ENCODE assay signal across 13 cellular contexts in the genomic region with DNA sequence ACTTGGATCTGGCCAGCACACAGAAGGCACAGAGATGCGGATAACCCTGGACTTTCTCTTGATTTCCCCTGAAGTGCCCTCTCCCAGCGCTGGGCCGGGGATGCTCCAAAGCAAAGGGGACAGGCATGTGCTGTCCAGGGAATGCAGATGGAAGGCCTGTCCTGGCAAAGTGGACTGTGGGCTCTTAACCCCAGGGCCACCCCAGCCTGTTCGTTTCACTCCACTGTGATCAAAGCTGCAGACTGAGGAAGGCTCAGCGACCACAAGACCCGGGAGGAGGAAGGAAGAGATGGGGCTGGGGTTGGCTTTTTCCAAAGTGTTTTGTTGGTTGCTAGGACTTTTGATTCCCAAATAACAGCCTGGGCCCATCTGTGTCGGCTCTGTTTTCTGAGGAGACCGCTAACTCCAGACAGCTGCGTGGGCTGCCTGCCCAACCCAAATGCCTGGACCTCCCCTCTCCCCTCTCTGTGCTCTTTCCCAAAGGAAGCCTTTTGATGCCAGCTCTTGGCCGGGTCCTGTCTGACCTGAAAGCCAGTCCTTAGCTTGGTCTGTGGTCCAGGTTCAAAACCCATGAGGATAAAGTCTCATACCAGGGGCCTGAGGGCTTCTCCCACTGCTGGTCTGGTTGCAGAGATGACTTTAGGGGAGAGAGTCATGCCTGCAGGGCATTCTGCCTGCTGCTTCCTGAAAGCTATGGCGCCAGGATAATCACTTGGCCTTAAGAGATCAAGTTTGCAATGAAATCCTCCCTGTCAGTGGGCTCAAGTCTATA.
A peak's percentile ranks its signal among the peaks of the same experiment; 100 is the strongest.
DNase-seq lines count a peak whose midpoint lies in the region; ATAC-seq, FAIRE-seq and TF ChIP-seq lines count a peak whose summit lies in the region.
"Had no signal": no experiment of that assay in that cellular context is flagged by ENCODE, and none has a peak within 500 bp of the region (broad histone marks: within the 10 kb centered on the region; RNA-seq: fewer than 3 reads in every experiment).

No MANE protein-coding gene starts in this region.

- peak; percentile 2 for ATAC-seq in left colon
- ATAC-seq in HG03175 (IDR thresholded peaks at IDR 0.05; ENCODE audit: unreplicated experiment): no peak
- no peak for ATAC-seq in GM19467 (IDR thresholded peaks at IDR 0.05; ENCODE audit: unreplicated experiment)
- ATAC-seq: activated T-cell treated with anti-CD3 and anti-CD28 coated beads, Interleukin-2, amount 50 U/mL, for 4 hours; stimulated activated naive B cell treated with anti-CD40 and anti-IgM and Interleukin-4, amounts not matched to agents 10 μg/mL and 1 μg/mL and 100 μg/mL, for 72 hours had no signal

- H3K9me3 ChIP-seq in GM23248 (ENCODE audit: low read depth) (no peaks in the 10 kb centered on the region), colonic mucosa (no peaks in the 10 kb centered on the region), smooth muscle cell (replicated peaks; ENCODE audit: low read depth) (no peaks in the 10 kb centered on the region)

- FAIRE-seq in RCC 7860 (lab: Jason Lieb, UNC): no peak
- FAIRE-seq: H54, islet of Langerhans had no signal

- H3K27ac ChIP-seq in GM23248: peak overlapping the region; percentile 79
- H3K27ac ChIP-seq in colonic mucosa: peak overlapping the region; percentile 82
- H3K27ac ChIP-seq in smooth muscle cell (ENCODE audit: low read depth): peak overlapping the region; percentile 86

- H3K27me3 ChIP-seq in GM23248 (replicated peaks; ENCODE audit: insufficient read depth): no peaks in the 10 kb centered on the region
- H3K27me3 ChIP-seq in colonic mucosa: no peaks in the 10 kb centered on the region
- H3K27me3 ChIP-seq in smooth muscle cell (ENCODE audit: low read depth): no peaks in the 10 kb centered on the region

- H4K20me1 ChIP-seq in GM23248 (ENCODE audit: insufficient read depth): no peaks in the 10 kb centered on the region
- no peaks in the 10 kb centered on the region for H4K20me1 ChIP-seq in smooth muscle cell (ENCODE audit: low read depth)

- WGBS in GM23248 (ENCODE audit: low coverage in 1 of 2, low lambda C conversion rate in 2 of 2, missing lambda C conversion rate in 2 of 2), 2 experiments: 13 to 16% methylated on average over 11 of the region's 11 CpGs
- WGBS in smooth muscle cell (ENCODE audit: low lambda C conversion rate): 75% methylated on average over 11 of the region's 11 CpGs

- peaks cover 5% of the 10 kb centered on the region; the same call in 1 of the 2 replicates for H3K36me3 ChIP-seq in GM23248 (ENCODE audit: low read depth)
- H3K36me3 ChIP-seq in colonic mucosa: no peaks in the 10 kb centered on the region
- no peaks in the 10 kb centered on the region for H3K36me3 ChIP-seq in smooth muscle cell (ENCODE audit: low read depth)

- H3K4me3 ChIP-seq in GM23248 (no peak overlapping the region), colonic mucosa (no peak overlapping the region), smooth muscle cell (no peak overlapping the region)

- TF ChIP-seq CTCF in colonic mucosa (IDR thresholded peaks at IDR 0.05) (no peak), smooth muscle cell (IDR thresholded peaks at IDR 0.05; ENCODE audit: borderline replicate concordance, insufficient read depth, poor library complexity, severe bottlenecking) (no peak)

- H3K4me1 ChIP-seq in GM23248 (ENCODE audit: insufficient read depth) (peaks cover 23% of the 10 kb centered on the region), colonic mucosa (peaks cover 7% of the 10 kb centered on the region), smooth muscle cell (ENCODE audit: low read depth) (peaks cover 14% of the 10 kb centered on the region)

- no peaks in the 10 kb centered on the region for H3K9me2 ChIP-seq in GM23248 (ENCODE audit: insufficient read depth)

- in situ Hi-C loops in GM23248 (cut with MboI): no loop called here

- H3K4me2 ChIP-seq in GM23248 (ENCODE audit: unreplicated experiment) (peak overlapping the region; percentile 67), smooth muscle cell (peak overlapping the region; percentile 23)

- H3K79me2 ChIP-seq in GM23248 (ENCODE audit: insufficient read depth): no peaks in the 10 kb centered on the region
- H3K79me2 ChIP-seq in smooth muscle cell (ENCODE audit: low read depth): no peaks in the 10 kb centered on the region

- H3F3A ChIP-seq in GM23248 (ENCODE audit: insufficient read depth): peaks cover 17% of the 10 kb centered on the region
- H3F3A ChIP-seq in smooth muscle cell (ENCODE audit: low read depth): peaks cover 4% of the 10 kb centered on the region

- H3K9ac ChIP-seq in GM23248 (peak overlapping the region; percentile 69), colonic mucosa (ENCODE audit: low read depth in 2 of 2, low read length in 2 of 2) (peak overlapping the region in 1 of 2 donors; percentile 48), smooth muscle cell (ENCODE audit: low read depth) (peak overlapping the region; percentile 32)

- intact Hi-C loops in colonic mucosa (cut with DNase I): no loop called here
- intact Hi-C loops in left colon (cut with DNase I, micrococcal nuclease): no loop called here

- DNase-seq in GM23248: peak; percentile 53
- peak; percentile 42 for DNase-seq in colonic mucosa
- peak in 1 of 2 donors; percentile 42 for DNase-seq in left colon
- DNase-seq in smooth muscle cell (lab: John Stamatoyannopoulos, UW; ENCODE audit: unreplicated experiment): no peak
- no peak for DNase-seq in RCC 7860 (ENCODE audit: low spot score)
- no peak for DNase-seq in NCI-H1436 treated with DMSO at 0.1 percent for 48 hours (lab: John Stamatoyannopoulos, UW)
- DNase-seq: activated T-cell treated with anti-CD3 and anti-CD28 coated beads, Interleukin-2, amount 50 U/mL, for 4 hours; NCI-H1092; stimulated activated naive B cell treated with anti-CD40 and anti-IgM and Interleukin-4, amounts not matched to agents 10 μg/mL and 1 μg/mL and 100 μg/mL, for 72 hours had no signal

- H2AFZ ChIP-seq in GM23248 (no peak overlapping the region), smooth muscle cell (ENCODE audit: low read depth) (no peak overlapping the region)

Comparison
In these comparisons a context has a peak if more than half of its experiments do, and no peak if none do; other contexts are left out.
1. DNase-seq: peak in GM23248 (single experiment) and colonic mucosa (single experiment); none in smooth muscle cell (single experiment), RCC 7860 (single experiment) and NCI-H1436 treated with DMSO at 0.1 percent for 48 hours (single experiment).
2. Peak in every context shown above with its lines, with median percentiles within 50 percentile points of each other: H3K27ac ChIP-seq.